6 cellular contexts compared by ENCODE assay signal in the genomic region with DNA sequence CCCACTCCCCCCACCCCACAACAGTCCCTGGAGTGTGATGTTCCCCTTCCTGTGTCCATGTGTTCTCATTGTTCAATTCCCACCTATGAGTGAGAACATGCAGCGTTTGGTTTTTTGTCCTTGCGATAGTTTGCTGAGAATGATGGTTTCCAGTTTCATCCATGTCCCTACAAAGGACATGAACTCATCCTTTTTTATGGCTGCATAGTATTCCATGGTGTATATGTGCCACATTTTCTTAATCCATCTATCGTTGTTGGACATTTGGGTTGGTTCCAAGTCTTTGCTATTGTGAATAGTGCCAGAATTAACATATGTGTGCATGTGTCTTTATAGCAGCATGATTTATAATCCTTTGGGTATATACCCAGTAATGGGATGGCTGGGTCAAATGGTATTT. TPM values are rescaled to one million over a fixed set of nuclear protein-coding genes. Genes with fewer than 3 reads are reported as not detected.
DNase-seq lines count a peak whose midpoint lies in the region; ATAC-seq, FAIRE-seq and TF ChIP-seq lines count a peak whose summit lies in the region.
"Not testable (repeated sequence)": the region's sequence is repeated elsewhere in the genome, so short reads cannot be mapped to it uniquely, and the experiment has no call there.
"Had no signal": no experiment of that assay in that cellular context is flagged by ENCODE, and none has a peak within 500 bp of the region (broad histone marks: within the 10 kb centered on the region; RNA-seq: fewer than 3 reads in every experiment).

No MANE protein-coding gene starts in this region.

- not testable (repeated sequence) for H3K4me1 ChIP-seq in HEK293 (ENCODE audit: control insufficient read depth, insufficient read depth, low read length); K562 (replicated peaks in 1 of 2; ENCODE audit: control insufficient read depth in 2 of 2, insufficient read depth in 2 of 2, low read length in 2 of 2); foreskin keratinocyte

- BruUV-seq in K562 (replicated peaks; lab: Mats Ljungman, UMichigan), result not testable (repeated sequence)

- WGBS in K562 (ENCODE audit: insufficient coverage, low coverage, missing lambda C conversion rate), result 47% methylated on average over 1 of the region's 3 CpGs

- in situ Hi-C loops in K562 (cut with MboI), result not testable (repeated sequence)

- H3K9me3 ChIP-seq in HEK293 (ENCODE audit: control insufficient read depth, insufficient read depth, low read depth, low read length), result peaks cover 16% of the 10 kb centered on the region
- H3K9me3 ChIP-seq in K562 (replicated peaks; ENCODE audit: control insufficient read depth, insufficient read depth, low read depth, low read length), result not testable (repeated sequence)

- TF ChIP-seq CTCF in HEK293 (tag by site-specific recombination; IDR thresholded peaks at IDR 0.05); K562 (IDR thresholded peaks at IDR 0.05 in 2 of 3, conservative IDR thresholded peaks at IDR 0.05 in 1 of 3; ENCODE audit: insufficient read depth in 2 of 3, low read depth in 1 of 3, low read length in 3 of 3); foreskin keratinocyte (conservative IDR thresholded peaks at IDR 0.05): not testable (repeated sequence)

- H3K4me3 ChIP-seq in HEK293 (ENCODE audit: low read depth, low read length); K562: not testable (repeated sequence)

- TF ChIP-seq RAD21 in K562 (CRISPR knock-in tag; conservative IDR thresholded peaks at IDR 0.05 in 1 of 2, IDR thresholded peaks at IDR 0.05 in 1 of 2), result not testable (repeated sequence)

- intact Hi-C loops in K562 (cut with micrococcal nuclease), result loop anchor here (10.0 kb wide), 1 partner anchor 85 kb away; a partner anchor contains a TSS

- ATAC-seq in SK-N-SH treated with all-trans-retinoic acid at 6 μM for 48 hours, K562: not testable (repeated sequence)
- ATAC-seq in foreskin keratinocyte, result peak; percentile 71

- H3K27me3 ChIP-seq in K562 (ENCODE audit: control insufficient read depth in 2 of 2, insufficient read depth in 2 of 2, low read length in 2 of 2); foreskin keratinocyte: not testable (repeated sequence)

- H3K27ac ChIP-seq in HEK293 (ENCODE audit: extremely low read depth, low read depth, low read length); K562 (ENCODE audit: extremely low read depth, low read depth, low read length); foreskin keratinocyte: not testable (repeated sequence)

- H3K4me2 ChIP-seq in K562 (ENCODE audit: insufficient read depth, low read length), result not testable (repeated sequence)

- POLR2A ChIA-PET in HEK293 (lab: Yijun Ruan, JAX), result interaction anchor here (2.0 kb wide), 1 partner anchor 13 kb away, joined by 6 read pairs; no protein-coding TSS in a partner anchor
- POLR2A ChIA-PET in K562 (lab: Yijun Ruan, JAX), result not testable (repeated sequence)

- DNase-seq in K562 (ENCODE audit: extremely low read depth in 1 of 4, low spot score in 3 of 4); foreskin keratinocyte: not testable (repeated sequence)

- H3K9me1 ChIP-seq in K562 (ENCODE audit: control insufficient read depth, insufficient read depth, low read length), result not testable (repeated sequence)

- TF ChIP-seq POLR2A in K562 (conservative IDR thresholded peaks at IDR 0.05), result not testable (repeated sequence)

- not testable (repeated sequence) for H2AFZ ChIP-seq in K562 (ENCODE audit: low read depth, low read length)

- not testable (repeated sequence) for H3K79me2 ChIP-seq in K562 (ENCODE audit: control insufficient read depth, insufficient read depth, low read length)

- H3K36me3 ChIP-seq in HEK293 (ENCODE audit: control insufficient read depth in 2 of 2, insufficient read depth in 1 of 2, low read length in 2 of 2), result peaks cover 34 to 59% of the 10 kb centered on the region in 2 experiments
- H3K36me3 ChIP-seq in K562 (ENCODE audit: control insufficient read depth, insufficient read depth, low read length), result not testable (repeated sequence)

- H3K9ac ChIP-seq in K562 (ENCODE audit: insufficient read depth in 1 of 2, low read depth in 2 of 2, low read length in 2 of 2), result not testable (repeated sequence)

- TF ChIP-seq EP300 in K562 (IDR thresholded peaks at IDR 0.05; ENCODE audit: low read length), result not testable (repeated sequence)

- FAIRE-seq in K562 (lab: Jason Lieb, UNC), result not testable (repeated sequence)

- not testable (repeated sequence) for H4K20me1 ChIP-seq in K562 (replicated peaks; ENCODE audit: control insufficient read depth, insufficient read depth, low read length)

- CTCF ChIA-PET in HEK293 (lab: Yijun Ruan, JAX); K562 (lab: Yijun Ruan, JAX; ENCODE audit: low intra/inter-chr PET ratio): not testable (repeated sequence)

TF ChIP-seq in HEK293, 187 proteins besides CTCF, POLR2A, EP300 and RAD21 (continues in another document):
- TF ChIP-seq ZNF626 (tag by site-specific recombination; IDR thresholded peaks at IDR 0.05), result peak; percentile 71; the same call in 1 of the 2 replicates

TF ChIP-seq in SK-N-SH treated with all-trans-retinoic acid at 6 μM for 48 hours, 23 proteins besides CTCF, POLR2A, EP300 and RAD21:
- TF ChIP-seq ZNF8 (CRISPR knock-in tag; IDR thresholded peaks at IDR 0.05), result peak; percentile 34; the same call in 1 of the 2 replicates
TF ChIP-seq in SK-N-SH treated with all-trans-retinoic acid at 6 μM for 48 hours: peak in this region for 1; not testable (repeated sequence) for 22.

RNA-seq across cellular contexts. Expression of a gene that starts 7.6 kb away (rescaled TPM):
- 21.0 and 49.4 TPM in 2 replicates for total RNA-seq in K562 (2011; cell fraction: chromatin; rRNA removed; ENCODE audit: low replicate concordance)
- 17.7 and 20.9 TPM in 2 replicates for total RNA-seq in K562 (2011; cell fraction: nucleolus; rRNA removed)
- 33.3 and 35.2 TPM in 2 replicates for total RNA-seq in K562 (2011; cell fraction: nucleoplasm; rRNA removed)
- total RNA-seq in K562 (2014; rRNA removed) (7.1 and 10.4 TPM in 2 replicates), K562 (2014; rRNA removed; fragmentation: Illumina TruSeq; extraction: Trizol) (15.1 and 17.0 TPM in 2 replicates), K562 (2015; rRNA removed; fragmentation: Illumina TruSeq; extraction: Trizol) (10.3 and 10.8 TPM in 2 replicates), K562 (2021) (8.7 and 13.6 TPM in 2 replicates), foreskin keratinocyte (9.6 and 9.9 TPM in 2 replicates)
- polyA plus RNA-seq in K562 (2011; rRNA removed) (4.7 and 8.7 TPM in 2 replicates), K562 (2014; fragmentation: Illumina TruSeq; extraction: Trizol) (10.0 and 11.2 TPM in 2 replicates), K562 (2014; fragmentation: Nextera tagmentation; extraction: Ambion mirVana) (1 to 10 TPM; 3.0 to 6.0 TPM), K562 (2014; rRNA removed) (4.8 and 7.8 TPM in 2 replicates), foreskin keratinocyte (2.8 and 3.5 TPM in 2 replicates)
- polyA plus RNA-seq in K562 (2011; cell fraction: cytosol; rRNA removed), result 1.7 and 2.6 TPM in 2 replicates
- polyA plus RNA-seq in K562 (2011; cell fraction: nucleus; rRNA removed), result 4.9 and 5.5 TPM in 2 replicates
- 6.7 and 8.0 TPM in 2 replicates for polyA plus RNA-seq in K562 (2012)
- polyA minus RNA-seq in K562 (2011; rRNA and poly(A)+ RNA removed), result 11.5 and 15.6 TPM in 2 replicates
- 2.9 and 4.6 TPM in 2 replicates for polyA minus RNA-seq in K562 (2011; cell fraction: cytosol; rRNA and poly(A)+ RNA removed)
- polyA minus RNA-seq in K562 (2011; cell fraction: nucleus; rRNA and poly(A)+ RNA removed), result 12.7 and 13.5 TPM in 2 replicates

RNA-seq across cellular contexts. Expression of a gene that starts 39.8 kb away (rescaled TPM):
- 0.56 and 0.83 TPM in 2 replicates for total RNA-seq in K562 (2011; cell fraction: chromatin; rRNA removed; ENCODE audit: low replicate concordance)
- total RNA-seq in K562 (2011; cell fraction: nucleolus; rRNA removed), result 0.50 and 0.53 TPM in 2 replicates
- 0.69 and 1.4 TPM in 2 replicates for total RNA-seq in K562 (2011; cell fraction: nucleoplasm; rRNA removed)
- total RNA-seq in K562 (2014; rRNA removed), result 0.08 and 0.14 TPM in 2 replicates
- total RNA-seq in K562 (2014; rRNA removed; fragmentation: Illumina TruSeq; extraction: Trizol), result 0.18 and 0.26 TPM in 2 replicates
- 0.14 and 0.15 TPM in 2 replicates for total RNA-seq in K562 (2015; rRNA removed; fragmentation: Illumina TruSeq; extraction: Trizol)
- total RNA-seq in K562 (2021), result 0.16 TPM in 1 of 2 replicates, not detected in the other
- polyA plus RNA-seq in K562 (2011; rRNA removed), result 0.03 and 0.20 TPM in 2 replicates
- polyA plus RNA-seq in K562 (2011; cell fraction: cytosol; rRNA removed), result 0.03 TPM in 1 of 2 replicates, not detected in the other
- 0.24 and 0.30 TPM in 2 replicates for polyA plus RNA-seq in K562 (2011; cell fraction: nucleus; rRNA removed)
- polyA plus RNA-seq in K562 (2012), result 0.23 and 0.42 TPM in 2 replicates
- polyA plus RNA-seq in K562 (2014; fragmentation: Illumina TruSeq; extraction: Trizol), result 0.15 and 0.17 TPM in 2 replicates
- under 1 TPM; 0.23 to 0.28 TPM for polyA plus RNA-seq in K562 (2014; fragmentation: Nextera tagmentation; extraction: Ambion mirVana)
- polyA plus RNA-seq in K562 (2014; rRNA removed), result 0.08 TPM in 2 replicates
- polyA minus RNA-seq in K562 (2011; rRNA and poly(A)+ RNA removed), result 0.12 and 0.35 TPM in 2 replicates
- not detected in 2 replicates for polyA minus RNA-seq in K562 (2011; cell fraction: cytosol; rRNA and poly(A)+ RNA removed)
- polyA minus RNA-seq in K562 (2011; cell fraction: nucleus; rRNA and poly(A)+ RNA removed), result 0.27 TPM in 1 of 2 replicates, not detected in the other
- 0.25 and 0.27 TPM in 2 replicates for total RNA-seq in foreskin keratinocyte
- polyA plus RNA-seq in foreskin keratinocyte, result 0.07 and 0.16 TPM in 2 replicates
- total RNA-seq: A172; CD8-positive, alpha-beta T cell had no signal

RNA-seq across cellular contexts. Expression of a gene that starts 55.0 kb away (rescaled TPM):
- total RNA-seq in K562 (2011; cell fraction: chromatin; rRNA removed; ENCODE audit: low replicate concordance), result 15.6 and 30.7 TPM in 2 replicates
- 8.0 and 9.3 TPM in 2 replicates for total RNA-seq in K562 (2011; cell fraction: nucleolus; rRNA removed)
- total RNA-seq in K562 (2011; cell fraction: nucleoplasm; rRNA removed), result 14.7 and 22.2 TPM in 2 replicates
- total RNA-seq in K562 (2014; rRNA removed) (6.2 and 6.5 TPM in 2 replicates), K562 (2014; rRNA removed; fragmentation: Illumina TruSeq; extraction: Trizol) (9.3 and 12.0 TPM in 2 replicates), K562 (2015; rRNA removed; fragmentation: Illumina TruSeq; extraction: Trizol) (5.7 and 6.2 TPM in 2 replicates), K562 (2021) (8.2 and 8.5 TPM in 2 replicates), foreskin keratinocyte (8.9 and 9.4 TPM in 2 replicates)
- polyA plus RNA-seq in K562 (2011; rRNA removed) (5.8 and 9.8 TPM in 2 replicates), K562 (2014; fragmentation: Illumina TruSeq; extraction: Trizol) (7.1 and 9.0 TPM in 2 replicates), K562 (2014; fragmentation: Nextera tagmentation; extraction: Ambion mirVana) (10 to 100 TPM; 18.0 to 19.4 TPM), K562 (2014; rRNA removed) (9.2 and 15.5 TPM in 2 replicates), foreskin keratinocyte (9.4 and 10.0 TPM in 2 replicates)
- polyA plus RNA-seq in K562 (2011; cell fraction: cytosol; rRNA removed), result 0.91 and 2.7 TPM in 2 replicates
- polyA plus RNA-seq in K562 (2011; cell fraction: nucleus; rRNA removed), result 12.6 and 15.4 TPM in 2 replicates
- 6.7 and 11.5 TPM in 2 replicates for polyA plus RNA-seq in K562 (2012)
- polyA minus RNA-seq in K562 (2011; rRNA and poly(A)+ RNA removed), result 11.3 and 12.3 TPM in 2 replicates
- polyA minus RNA-seq in K562 (2011; cell fraction: cytosol; rRNA and poly(A)+ RNA removed), result 2.7 and 2.8 TPM in 2 replicates
- 5.4 and 7.8 TPM in 2 replicates for polyA minus RNA-seq in K562 (2011; cell fraction: nucleus; rRNA and poly(A)+ RNA removed)
